Comparison of ENCODE assay signal across 16 cellular contexts in the genomic region with DNA sequence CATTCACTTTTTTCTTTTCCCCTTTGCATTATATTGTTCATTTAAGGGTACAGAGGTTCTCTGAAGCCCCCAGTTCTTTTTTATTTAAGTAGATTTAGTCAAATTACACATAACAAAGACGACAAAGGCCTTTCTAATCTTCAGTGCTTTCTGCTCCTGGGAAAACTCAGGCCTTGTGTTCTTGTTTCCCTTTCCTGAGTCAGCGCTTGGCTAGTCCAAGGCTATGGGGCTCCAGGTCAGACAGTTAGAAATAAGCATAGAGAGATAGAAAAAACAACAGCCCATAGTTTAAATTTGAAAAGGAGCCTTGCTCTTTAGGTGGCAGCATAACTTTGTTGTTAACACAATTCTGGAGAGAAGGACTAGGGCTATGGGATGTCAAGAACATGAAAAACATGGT.
DNase-seq lines count a peak whose midpoint lies in the region; ATAC-seq, FAIRE-seq and TF ChIP-seq lines count a peak whose summit lies in the region.
"Had no signal": no experiment of that assay in that cellular context is flagged by ENCODE, and none has a peak within 500 bp of the region (broad histone marks: within the 10 kb centered on the region; RNA-seq: fewer than 3 reads in every experiment).

No MANE protein-coding gene starts in this region.

- H3K27me3 ChIP-seq in HAP-1 (ENCODE audit: low read depth) (no peaks in the 10 kb centered on the region), astrocyte (ENCODE audit: insufficient read depth, low read length) (no peaks in the 10 kb centered on the region), neural progenitor cell (no peaks in the 10 kb centered on the region), Karpas-422 (ENCODE audit: low read length) (no peaks in the 10 kb centered on the region)
- H3K27me3 ChIP-seq: BE2C had no signal

- H3K27me3 Mint-ChIP-seq in astrocyte (ENCODE audit: low read depth, unreplicated experiment), result no peaks in the 10 kb centered on the region
- H3K27me3 Mint-ChIP-seq in neural progenitor cell (ENCODE audit: insufficient read depth, low read depth), result peaks cover 2% of the 10 kb centered on the region
- H3K27me3 Mint-ChIP-seq: activated CD8-positive, alpha-beta T cell treated with anti-CD3 and anti-CD28 coated beads for 36 hours had no signal

- DNase-seq in HAP-1 (ENCODE audit: low spot score in 2 of 2) (peak; percentile 78 to 95), astrocyte (ENCODE audit: low read depth) (peak; percentile 12), left cardiac atrium (peak; percentile 22), neural progenitor cell (ENCODE audit: low spot score) (peak; percentile 57), SKM-1 (lab: John Stamatoyannopoulos, UW; ENCODE audit: unreplicated experiment) (no peak), Karpas-422 (no peak), COLO829 (ENCODE audit: low spot score) (no peak)
- DNase-seq: activated CD8-positive, alpha-beta T cell treated with anti-CD3 and anti-CD28 coated beads for 36 hours; activated gamma-delta T cell; BE2C; DND-41; foreskin melanocyte; mammary epithelial cell; NCI-H510A had no signal

- H3K9me3 Mint-ChIP-seq in astrocyte (ENCODE audit: unreplicated experiment) (no peaks in the 10 kb centered on the region), neural progenitor cell (peaks cover 2% of the 10 kb centered on the region)
- H3K9me3 Mint-ChIP-seq: activated CD8-positive, alpha-beta T cell treated with anti-CD3 and anti-CD28 coated beads for 36 hours had no signal

- TF ChIP-seq CTCF in astrocyte (IDR thresholded peaks at IDR 0.05; ENCODE audit: insufficient read depth, low read depth, low read length) (no peak), neural progenitor cell (IDR thresholded peaks at IDR 0.05) (no peak)

- H3K36me3 ChIP-seq in HAP-1 (replicated peaks) (no peaks in the 10 kb centered on the region), astrocyte (ENCODE audit: insufficient read depth, low read length) (no peaks in the 10 kb centered on the region), neural progenitor cell (no peaks in the 10 kb centered on the region), Karpas-422 (ENCODE audit: insufficient read depth, low read length) (no peaks in the 10 kb centered on the region)
- H3K36me3 ChIP-seq: BE2C, prostate gland had no signal

- ATAC-seq in left cardiac atrium (peak; percentile 49 to 57), HG02870 (IDR thresholded peaks at IDR 0.05; ENCODE audit: unreplicated experiment) (no peak)
- ATAC-seq: activated CD8-positive, alpha-beta T cell treated with anti-CD3 and anti-CD28 coated beads for 36 hours had no signal

- no peaks in the 10 kb centered on the region for H3K9me3 ChIP-seq in HAP-1
- H3K9me3 ChIP-seq in astrocyte (ENCODE audit: insufficient read depth, low read depth, low read length), result no peaks in the 10 kb centered on the region
- H3K9me3 ChIP-seq in neural progenitor cell (ENCODE audit: low read depth), result no peaks in the 10 kb centered on the region
- peaks cover 21% of the 10 kb centered on the region for H3K9me3 ChIP-seq in Karpas-422 (ENCODE audit: low read length)
- H3K9me3 ChIP-seq: BE2C, prostate gland had no signal

- H3K4me1 ChIP-seq in HAP-1, result peaks cover 28% of the 10 kb centered on the region
- H3K4me1 ChIP-seq in astrocyte (ENCODE audit: insufficient read depth, low read length), result no peaks in the 10 kb centered on the region
- H3K4me1 ChIP-seq in neural progenitor cell, result peaks cover 18% of the 10 kb centered on the region
- H3K4me1 ChIP-seq in Karpas-422 (ENCODE audit: low read length), result no peaks in the 10 kb centered on the region
- H3K4me1 ChIP-seq: BE2C, prostate gland had no signal

- H3K27ac ChIP-seq in astrocyte (ENCODE audit: low read depth, low read length) (no peak overlapping the region), neural progenitor cell (no peak overlapping the region), Karpas-422 (ENCODE audit: low read length) (no peak overlapping the region)
- H3K27ac ChIP-seq: prostate gland had no signal

- no peak for FAIRE-seq in astrocyte (lab: Jason Lieb, UNC)

- intact Hi-C loops in left cardiac atrium (cut with DNase I), result loop anchor here in 1 of 2 donors (10.0 kb wide), 1 partner anchor 874 kb away; no protein-coding TSS in a partner anchor

- no peaks in the 10 kb centered on the region for H4K20me1 ChIP-seq in astrocyte (ENCODE audit: insufficient read depth, low read length)
- no peaks in the 10 kb centered on the region for H4K20me1 ChIP-seq in neural progenitor cell (ENCODE audit: low read depth)
- no peaks in the 10 kb centered on the region for H4K20me1 ChIP-seq in Karpas-422 (ENCODE audit: insufficient read depth, low read depth, low read length)

- H3K4me2 ChIP-seq in astrocyte (ENCODE audit: low read length) (no peak overlapping the region), neural progenitor cell (peak overlapping the region; percentile 36), Karpas-422 (ENCODE audit: low read depth, low read length, poor library complexity, severe bottlenecking) (no peak overlapping the region)

- H3K4me3 Mint-ChIP-seq in astrocyte (ENCODE audit: unreplicated experiment) (no peak overlapping the region), neural progenitor cell (no peak overlapping the region)
- H3K4me3 Mint-ChIP-seq: activated CD8-positive, alpha-beta T cell treated with anti-CD3 and anti-CD28 coated beads for 36 hours had no signal

- H2AFZ ChIP-seq in astrocyte (ENCODE audit: low read depth, low read length), result no peak overlapping the region
- no peak overlapping the region for H2AFZ ChIP-seq in neural progenitor cell (replicated peaks)
- H2AFZ ChIP-seq in Karpas-422 (ENCODE audit: low read length), result no peak overlapping the region

- H3K4me1 Mint-ChIP-seq in astrocyte (ENCODE audit: low read depth, unreplicated experiment), result no peaks in the 10 kb centered on the region
- H3K4me1 Mint-ChIP-seq in neural progenitor cell, result peaks cover 4% of the 10 kb centered on the region

- H3K27ac Mint-ChIP-seq in astrocyte (ENCODE audit: unreplicated experiment), result peak overlapping the region; percentile 62
- H3K27ac Mint-ChIP-seq in neural progenitor cell, result peak overlapping the region; percentile 22
- H3K27ac Mint-ChIP-seq: activated CD8-positive, alpha-beta T cell treated with anti-CD3 and anti-CD28 coated beads for 36 hours had no signal

- H3K36me3 Mint-ChIP-seq in astrocyte (ENCODE audit: low read depth, unreplicated experiment) (no peaks in the 10 kb centered on the region), neural progenitor cell (no peaks in the 10 kb centered on the region)

- no peaks in the 10 kb centered on the region for H3K9me2 ChIP-seq in Karpas-422 (replicated peaks; ENCODE audit: insufficient read depth, low read length)

- no peak overlapping the region for H3K4me3 ChIP-seq in HAP-1
- H3K4me3 ChIP-seq in astrocyte (ENCODE audit: insufficient read depth, low read depth, low read length), result no peak overlapping the region
- H3K4me3 ChIP-seq in neural progenitor cell, result no peak overlapping the region
- H3K4me3 ChIP-seq in Karpas-422 (ENCODE audit: low read length), result no peak overlapping the region
- H3K4me3 ChIP-seq: prostate gland had no signal

- no peaks in the 10 kb centered on the region for H3K79me2 ChIP-seq in astrocyte (ENCODE audit: insufficient read depth, low read length)
- no peaks in the 10 kb centered on the region for H3K79me2 ChIP-seq in neural progenitor cell (ENCODE audit: low read depth)
- no peaks in the 10 kb centered on the region for H3K79me2 ChIP-seq in Karpas-422 (ENCODE audit: low read length)

- in situ Hi-C loops in HAP-1 (cut with MboI; ENCODE audit: low sequenced_read_pairs), result no loop called here

- H3F3A ChIP-seq in neural progenitor cell (ENCODE audit: low read depth), result no peaks in the 10 kb centered on the region

- no peak overlapping the region for H3K9ac ChIP-seq in astrocyte (ENCODE audit: low read length)
- H3K9ac ChIP-seq in neural progenitor cell, result no peak overlapping the region
- no peak overlapping the region for H3K9ac ChIP-seq in Karpas-422 (ENCODE audit: low read length)

Comparison
In these comparisons a context has a peak if more than half of its experiments do, and no peak if none do; other contexts are left out.
1. DNase-seq: peak in HAP-1 (2 of 2), astrocyte (single experiment), left cardiac atrium (single experiment) and neural progenitor cell (single experiment); none in SKM-1 (single experiment), Karpas-422 (single experiment) and COLO829 (single experiment).